In genomic region chr20:32358632-32358882, GRCh38 we compare ENCODE assay signal across 8 cellular contexts. TPM values are rescaled to one million over a fixed set of nuclear protein-coding genes. Genes with fewer than 3 reads are reported as not detected.
DNase-seq lines count a peak whose midpoint lies in the region; ATAC-seq, FAIRE-seq and TF ChIP-seq lines count a peak whose summit lies in the region.

No MANE protein-coding gene starts in this region.

- H3K27ac ChIP-seq in iPS-18a (ENCODE audit: low read length) = no peak overlapping the region

- H3K36me3 ChIP-seq in H7 (replicated peaks; ENCODE audit: control insufficient read depth, insufficient read depth, low read length) = no peaks in the 10 kb centered on the region
- H3K36me3 ChIP-seq in iPS-18a (ENCODE audit: control insufficient read depth, low read depth, low read length) = no peaks in the 10 kb centered on the region

- H3K36me3 Mint-ChIP-seq in stimulated activated effector memory CD8-positive, alpha-beta T cell treated with anti-CD3 and anti-CD28 coated beads, Interleukin-12 subunit alpha, Interleukin-12 subunit beta, amount 100 ng/mL, for 72 hours = peaks cover 72% of the 10 kb centered on the region

- no peak for ATAC-seq in stimulated activated effector memory CD8-positive, alpha-beta T cell treated with anti-CD3 and anti-CD28 coated beads, Interleukin-12 subunit alpha, Interleukin-12 subunit beta, amount 100 ng/mL, for 72 hours
- ATAC-seq in HG03521 (IDR thresholded peaks at IDR 0.05; ENCODE audit: unreplicated experiment) (no peak), GM18498 (IDR thresholded peaks at IDR 0.05; ENCODE audit: unreplicated experiment) (no peak)

- no peak for FAIRE-seq in frontal cortex (lab: Jason Lieb, UNC)

- H3K4me3 ChIP-seq in H7 (ENCODE audit: insufficient read depth, low read depth, low read length) (peak overlapping the region; percentile 71), WI38 (ENCODE audit: low read depth, low read length) (peak overlapping the region; percentile 97), iPS-18a (ENCODE audit: low read length) (peak overlapping the region; percentile 57)

- H3K27me3 ChIP-seq in H7 (ENCODE audit: control insufficient read depth, insufficient read depth, low read length) (peaks cover 20% of the 10 kb centered on the region), iPS-18a (ENCODE audit: control insufficient read depth, insufficient read depth, low read length) (peaks cover 56% of the 10 kb centered on the region)

- TF ChIP-seq CTCF in WI38 (IDR thresholded peaks at IDR 0.05; ENCODE audit: low read depth, low read length) = no peak

- DNase-seq in H7 (no peak), frontal cortex (ENCODE audit: low spot score in 2 of 2) (no peak), NCI-H2107 (lab: John Stamatoyannopoulos, UW) (no peak)
- DNase-seq in stimulated activated effector memory CD8-positive, alpha-beta T cell treated with anti-CD3 and anti-CD28 coated beads, Interleukin-12 subunit alpha, Interleukin-12 subunit beta, amount 100 ng/mL, for 72 hours (ENCODE audit: low spot score in 2 of 2) = no peak

- H3K9me3 Mint-ChIP-seq in stimulated activated effector memory CD8-positive, alpha-beta T cell treated with anti-CD3 and anti-CD28 coated beads, Interleukin-12 subunit alpha, Interleukin-12 subunit beta, amount 100 ng/mL, for 72 hours = no peaks in the 10 kb centered on the region

- H3K4me1 ChIP-seq in iPS-18a (ENCODE audit: control insufficient read depth, low read depth, low read length) = no peaks in the 10 kb centered on the region

- peaks cover 81% of the 10 kb centered on the region for H3K4me1 Mint-ChIP-seq in stimulated activated effector memory CD8-positive, alpha-beta T cell treated with anti-CD3 and anti-CD28 coated beads, Interleukin-12 subunit alpha, Interleukin-12 subunit beta, amount 100 ng/mL, for 72 hours

- peak overlapping the region; percentile 91 for H3K4me3 Mint-ChIP-seq in stimulated activated effector memory CD8-positive, alpha-beta T cell treated with anti-CD3 and anti-CD28 coated beads, Interleukin-12 subunit alpha, Interleukin-12 subunit beta, amount 100 ng/mL, for 72 hours

- no peak overlapping the region for H3K9ac ChIP-seq in iPS-18a (ENCODE audit: low read length)

- no peaks in the 10 kb centered on the region for H3K9me3 ChIP-seq in iPS-18a (ENCODE audit: control insufficient read depth, low read depth, low read length)

- peak overlapping the region; percentile 99 for H3K27ac Mint-ChIP-seq in stimulated activated effector memory CD8-positive, alpha-beta T cell treated with anti-CD3 and anti-CD28 coated beads, Interleukin-12 subunit alpha, Interleukin-12 subunit beta, amount 100 ng/mL, for 72 hours

RNA-seq across cellular contexts. Expression of gene ASXL1, which starts 0.4 kb away (rescaled TPM):
- 12.5 and 14.3 TPM in 2 replicates for total RNA-seq in H7 (2014; rRNA removed; shearing (Covaris generic))
- total RNA-seq in frontal cortex = 64.8 TPM
